In genomic region chr18:4126939-4127338, GRCh38 we compare ENCODE assay signal across 23 cellular contexts.
A peak's percentile ranks its signal among the peaks of the same experiment; 100 is the strongest.
DNase-seq lines count a peak whose midpoint lies in the region; ATAC-seq, FAIRE-seq and TF ChIP-seq lines count a peak whose summit lies in the region.
"Had no signal": no experiment of that assay in that cellular context is flagged by ENCODE, and none has a peak within 500 bp of the region (broad histone marks: within the 10 kb centered on the region; RNA-seq: fewer than 3 reads in every experiment).

No MANE protein-coding gene starts in this region.

- no peak overlapping the region for H2AFZ ChIP-seq in H1 (ENCODE audit: low read length)

- no peak overlapping the region for H3K56ac ChIP-seq in H1 (replicated peaks; ENCODE audit: insufficient read length, low read depth, low read length)

- H3K4me3 ChIP-seq in BLaER1 (no peak overlapping the region), HUES48 (ENCODE audit: low read depth, low read length) (no peak overlapping the region), H1 (ENCODE audit: extremely low read depth in 1 of 4, insufficient read depth in 2 of 4, low read depth in 3 of 4, low read length in 4 of 4) (no peak overlapping the region)
- H3K4me3 ChIP-seq: A549 had no signal

- peak overlapping the region; percentile 58 for H4K91ac ChIP-seq in H1 (replicated peaks; ENCODE audit: insufficient read length, low read length)

- POLR2A ChIA-PET in WTC11 (lab: Charles Lee): no interaction called here
- POLR2A ChIA-PET in H1 (lab: Charles Lee; ENCODE audit: partially characterized antibody): no interaction called here

- no peaks in the 10 kb centered on the region for H3K9me3 ChIP-seq in BLaER1
- no peaks in the 10 kb centered on the region for H3K9me3 ChIP-seq in HUES48 (ENCODE audit: control insufficient read depth, insufficient read depth, low read length)
- no peaks in the 10 kb centered on the region for H3K9me3 ChIP-seq in H1 (ENCODE audit: insufficient read depth in 2 of 2, low read depth in 1 of 2, low read length in 1 of 2)
- H3K9me3 ChIP-seq: A549, Caco-2 had no signal

- no peaks in the 10 kb centered on the region for H3K79me1 ChIP-seq in H1 (ENCODE audit: low read depth, low read length)

- H2BK5ac ChIP-seq in H1 (ENCODE audit: low read depth, low read length): no peak overlapping the region

- H3K27me3 Mint-ChIP-seq in WTC11 (ENCODE audit: low read depth): no peaks in the 10 kb centered on the region
- no peaks in the 10 kb centered on the region for H3K27me3 Mint-ChIP-seq in activated T-cell treated with anti-CD3 and anti-CD28 coated beads, Interleukin-2, amount 50 U/mL, for 72 hours (ENCODE audit: low read depth)
- H3K27me3 Mint-ChIP-seq: B cell; CD4-positive, alpha-beta T cell had no signal

- H3K4me1 ChIP-seq in BLaER1 (peaks cover 27% of the 10 kb centered on the region), HUES48 (ENCODE audit: control insufficient read depth, insufficient read depth, low read length) (peaks cover 80% of the 10 kb centered on the region), H1 (replicated peaks in 1 of 4; ENCODE audit: control insufficient read depth in 3 of 4, insufficient read depth in 4 of 4, low read length in 3 of 4) (peaks cover 10 to 30% (median 20%) of the 10 kb centered on the region in 4 experiments; a peak in 6 of 7 replicates)
- H3K4me1 ChIP-seq: A549, Caco-2 had no signal

- H3K36me3 ChIP-seq in BLaER1: no peaks in the 10 kb centered on the region
- H3K36me3 ChIP-seq in HUES48 (ENCODE audit: control insufficient read depth, insufficient read depth, low read length): no peaks in the 10 kb centered on the region
- H3K36me3 ChIP-seq in H1 (ENCODE audit: control insufficient read depth in 2 of 4, insufficient read depth in 4 of 4, low read length in 3 of 4): no peaks in the 10 kb centered on the region

- no peak for DNase-seq in WTC11 (ENCODE audit: low spot score)
- DNase-seq in H1 (ENCODE audit: low read depth in 1 of 2, low spot score in 2 of 2): no peak
- DNase-seq in NK-92 (lab: John Stamatoyannopoulos, UW; ENCODE audit: unreplicated experiment): no peak
- DNase-seq in activated CD4-positive, alpha-beta T cell treated with anti-CD3 and anti-CD28 coated beads, Interleukin-2, amount 50 U/mL, for 1 hour: no peak
- DNase-seq in NCI-H146 treated with DMSO at 0.1 percent for 48 hours (lab: John Stamatoyannopoulos, UW; ENCODE audit: unreplicated experiment): no peak
- DNase-seq in activated T-cell treated with anti-CD3 and anti-CD28 coated beads, Interleukin-2, amount 50 U/mL, for 72 hours: no peak
- DNase-seq: AML-193; Caco-2; Calu3; CD4-positive, alpha-beta T cell; CD8-positive, alpha-beta T cell; DMS79 treated with DMSO at 0.1 percent for 48 hours; GF-D8 had no signal

- H3K9ac ChIP-seq in BLaER1 (no peak overlapping the region), HUES48 (ENCODE audit: low read depth, low read length) (no peak overlapping the region), H1 (replicated peaks in 1 of 4; ENCODE audit: extremely low read depth in 1 of 4, low read depth in 3 of 4, low read length in 3 of 4) (no peak overlapping the region)

- H3K27ac ChIP-seq in BLaER1: no peak overlapping the region
- peak overlapping the region; percentile 9 for H3K27ac ChIP-seq in HUES48 (ENCODE audit: low read depth, low read length)
- H3K27ac ChIP-seq in H1 (ENCODE audit: low read depth, low read length): no peak overlapping the region
- H3K27ac ChIP-seq: 22Rv1, A549, C4-2B had no signal

- H3K18ac ChIP-seq in H1 (ENCODE audit: extremely low read depth, low read length): no peak overlapping the region

- H4K8ac ChIP-seq in H1 (ENCODE audit: extremely low read depth, insufficient read depth, low read length): no peak overlapping the region

- H3K36me3 Mint-ChIP-seq in WTC11: no peaks in the 10 kb centered on the region
- no peaks in the 10 kb centered on the region for H3K36me3 Mint-ChIP-seq in activated T-cell treated with anti-CD3 and anti-CD28 coated beads, Interleukin-2, amount 50 U/mL, for 72 hours (ENCODE audit: insufficient read depth in 2 of 2)
- H3K36me3 Mint-ChIP-seq: CD8-positive, alpha-beta T cell had no signal

- H3K27ac Mint-ChIP-seq in WTC11: peak overlapping the region; percentile 48; the same call in 1 of the 2 replicates
- H3K27ac Mint-ChIP-seq in activated T-cell treated with anti-CD3 and anti-CD28 coated beads, Interleukin-2, amount 50 U/mL, for 72 hours: no peak overlapping the region
- H3K27ac Mint-ChIP-seq: B cell; CD4-positive, alpha-beta T cell; CD8-positive, alpha-beta T cell had no signal

- H3K14ac ChIP-seq in H1 (ENCODE audit: insufficient read length): no peak overlapping the region

- TF ChIP-seq CTCF in WTC11 (IDR thresholded peaks at IDR 0.05) (no peak), H1 (IDR thresholded peaks at IDR 0.05; ENCODE audit: control extremely low read depth in 1 of 3, insufficient read depth in 1 of 3, low read depth in 1 of 3, low read length in 3 of 3) (no peak)

- peak overlapping the region; percentile 61 for H3K4me2 ChIP-seq in BLaER1
- no peak overlapping the region for H3K4me2 ChIP-seq in H1 (ENCODE audit: insufficient read depth in 1 of 2, low read depth in 2 of 2, low read length in 2 of 2)
- H3K4me2 ChIP-seq: A549 had no signal

- CTCF ChIA-PET in WTC11 (lab: Charles Lee): interaction anchor here (1.2 kb wide), 1 partner anchor 20 kb away, joined by 3 read pairs; no protein-coding TSS in a partner anchor
- CTCF ChIA-PET in H1 (lab: Charles Lee; ENCODE audit: partially characterized antibody): interaction anchor here (1.2 kb wide), 1 partner anchor 51 kb away, joined by 3 read pairs; no protein-coding TSS in a partner anchor

- H2AK5ac ChIP-seq in H1 (ENCODE audit: low read depth, low read length): no peak overlapping the region

- 79% methylated on average over 1 of the region's 1 CpG; no CpG with 5 or more reads in 1 of the 2 experiments for WGBS in H1 (ENCODE audit: extremely low coverage in 1 of 2, insufficient coverage in 1 of 2, insufficient read length in 1 of 2, insufficient replicate concordance in 2 of 2, low coverage in 1 of 2, low lambda C conversion rate in 2 of 2, missing lambda C conversion rate in 1 of 2), 2 experiments

- H3K23me2 ChIP-seq in H1 (ENCODE audit: low read depth, low read length): no peaks in the 10 kb centered on the region

- H3K4me1 Mint-ChIP-seq in WTC11: peaks cover 91% of the 10 kb centered on the region
- H3K4me1 Mint-ChIP-seq in activated T-cell treated with anti-CD3 and anti-CD28 coated beads, Interleukin-2, amount 50 U/mL, for 72 hours (ENCODE audit: low read depth): no peaks in the 10 kb centered on the region
- H3K4me1 Mint-ChIP-seq: B cell had no signal

- TF ChIP-seq POLR2A in H1 (IDR thresholded peaks at IDR 0.05; ENCODE audit: control extremely low read depth in 1 of 2, low read depth in 2 of 2, low read length in 2 of 2): no peak

- no peak overlapping the region for H2BK20ac ChIP-seq in H1 (ENCODE audit: low read length)

- no peak overlapping the region for H3K23ac ChIP-seq in H1 (ENCODE audit: insufficient read length)

- no peak overlapping the region for H2BK120ac ChIP-seq in H1 (replicated peaks; ENCODE audit: low read depth, low read length)

- H4K20me1 ChIP-seq in BLaER1 (no peaks in the 10 kb centered on the region), H1 (replicated peaks in 1 of 2; ENCODE audit: control insufficient read depth in 1 of 2, insufficient read depth in 2 of 2, low read length in 2 of 2) (no peaks in the 10 kb centered on the region)

- ATAC-seq in WTC11: no peak
- no peak for ATAC-seq in activated T-cell treated with anti-CD3 and anti-CD28 coated beads, Interleukin-2, amount 50 U/mL, for 72 hours (replicated peaks in 1 of 2)
- ATAC-seq: A549; CD8-positive, alpha-beta T cell had no signal

- no peak for TF ChIP-seq RAD21 in H1 (IDR thresholded peaks at IDR 0.05 in 1 of 2, conservative IDR thresholded peaks at IDR 0.05 in 1 of 2; ENCODE audit: low read depth in 2 of 2, low read length in 2 of 2)

- peaks cover 0 to 4% of the 10 kb centered on the region in 2 experiments; a peak in 1 of 4 replicates for H3K79me2 ChIP-seq in H1 (ENCODE audit: control insufficient read depth in 1 of 2, insufficient read depth in 2 of 2, low read length in 2 of 2)

- H4K5ac ChIP-seq in H1 (ENCODE audit: insufficient read length, low read depth, low read length): no peak overlapping the region

- FAIRE-seq in H1 (lab: Jason Lieb, UNC): no peak
- FAIRE-seq: A549, D721Med, G401.6, GM12892, GM18507 had no signal

- no peak overlapping the region for H2BK15ac ChIP-seq in H1 (ENCODE audit: low read length)

- H3K4ac ChIP-seq in H1 (replicated peaks; ENCODE audit: insufficient read length, low read depth, low read length): no peak overlapping the region

- TF ChIP-seq EP300 in H1 (IDR thresholded peaks at IDR 0.05; ENCODE audit: borderline replicate concordance in 1 of 2, low read depth in 2 of 2, low read length in 2 of 2): no peak

- H3K27me3 ChIP-seq in BLaER1: no peaks in the 10 kb centered on the region
- no peaks in the 10 kb centered on the region for H3K27me3 ChIP-seq in HUES48 (ENCODE audit: control insufficient read depth, insufficient read depth, low read length)
- no peaks in the 10 kb centered on the region for H3K27me3 ChIP-seq in H1 (replicated peaks in 1 of 4; ENCODE audit: control insufficient read depth in 3 of 4, extremely low read depth in 1 of 4, insufficient read depth in 3 of 4, low read length in 3 of 4)

- H2BK12ac ChIP-seq in H1 (ENCODE audit: low read depth, low read length): no peak overlapping the region; the same call in 1 of the 2 replicates

- no peak overlapping the region for H3K4me3 Mint-ChIP-seq in WTC11
- H3K4me3 Mint-ChIP-seq in activated T-cell treated with anti-CD3 and anti-CD28 coated beads, Interleukin-2, amount 50 U/mL, for 72 hours: no peak overlapping the region
- H3K4me3 Mint-ChIP-seq: B cell; CD4-positive, alpha-beta T cell; CD8-positive, alpha-beta T cell had no signal

- no peaks in the 10 kb centered on the region for H3K9me3 Mint-ChIP-seq in WTC11
- H3K9me3 Mint-ChIP-seq in activated T-cell treated with anti-CD3 and anti-CD28 coated beads, Interleukin-2, amount 50 U/mL, for 72 hours: no peaks in the 10 kb centered on the region
- H3K9me3 Mint-ChIP-seq: CD4-positive, alpha-beta T cell; CD8-positive, alpha-beta T cell had no signal

TF ChIP-seq in WTC11, 78 proteins besides CTCF, POLR2A, EP300 and RAD21 (continues in another document):
- TF ChIP-seq CBFB (CRISPR knock-in tag; IDR thresholded peaks at IDR 0.05; ENCODE audit: low read depth): no peak

TF ChIP-seq in H1, 55 proteins besides CTCF, POLR2A, EP300 and RAD21 (continues in another document):
- TF ChIP-seq JUND (IDR thresholded peaks at IDR 0.05; ENCODE audit: low read length) (no peak), TAF1 (IDR thresholded peaks at IDR 0.05; ENCODE audit: low read depth, low read length) (no peak), POU5F1 (IDR thresholded peaks at IDR 0.05; ENCODE audit: low read depth, low read length) (no peak), RFX5 (IDR thresholded peaks at IDR 0.05; ENCODE audit: borderline replicate concordance, low read depth, low read length) (no peak), SIRT6 (IDR thresholded peaks at IDR 0.05; ENCODE audit: low read length) (no peak), KDM4A (IDR thresholded peaks at IDR 0.05; ENCODE audit: low read depth, low read length, severe bottlenecking) (no peak), GTF2F1 (IDR thresholded peaks at IDR 0.05; ENCODE audit: borderline replicate concordance, low read depth, low read length) (no peak), KDM5A (IDR thresholded peaks at IDR 0.05; ENCODE audit: low read length) (no peak), RBBP5 (IDR thresholded peaks at IDR 0.05; ENCODE audit: borderline replicate concordance, low read depth, low read length) (no peak)
